Comparison of ENCODE assay signal across 8 cellular contexts in the genomic region with DNA sequence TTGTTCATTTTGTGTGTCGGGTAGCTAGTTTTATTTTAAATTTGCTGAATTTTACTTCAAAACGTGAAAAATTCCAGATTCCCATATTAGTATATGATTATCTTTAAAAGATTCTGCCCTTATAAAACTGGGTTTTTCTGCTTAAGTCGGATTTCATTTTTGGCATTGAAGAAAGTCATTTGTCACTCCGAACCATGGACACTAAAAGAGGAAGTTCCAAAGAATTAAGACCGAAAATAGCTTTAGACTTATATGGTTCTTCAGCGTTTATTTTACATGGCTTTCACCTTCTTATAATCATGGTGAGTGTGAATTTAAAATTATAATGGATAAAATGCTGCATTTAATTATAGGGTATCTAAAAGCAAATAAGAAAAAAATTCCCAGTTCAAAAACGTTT. TPM values are rescaled to one million over a fixed set of nuclear protein-coding genes. Genes with fewer than 3 reads are reported as not detected.
A peak's percentile ranks its signal among the peaks of the same experiment; 100 is the strongest.
DNase-seq lines count a peak whose midpoint lies in the region; ATAC-seq and TF ChIP-seq lines count a peak whose summit lies in the region.

No MANE protein-coding gene starts in this region.

- H3K9me3 ChIP-seq in SJCRH30 (replicated peaks), result no peaks in the 10 kb centered on the region
- H3K9me3 ChIP-seq in fibroblast of lung (ENCODE audit: control insufficient read depth, insufficient read depth, low read depth, low read length), result no peaks in the 10 kb centered on the region
- H3K9me3 ChIP-seq in psoas muscle, result no peaks in the 10 kb centered on the region

- H3K27ac ChIP-seq in SJCRH30, result peak overlapping the region; percentile 87
- peak overlapping the region; percentile 94 for H3K27ac ChIP-seq in fibroblast of lung (ENCODE audit: insufficient read depth, low read length)
- peak overlapping the region; percentile 92 for H3K27ac ChIP-seq in psoas muscle

- intact Hi-C loops in psoas muscle (cut with DNase I) (loop anchor here in 1 of 2 donors (5.0 kb wide), 1 partner anchor 93 kb away; a partner anchor contains a TSS), left colon (cut with DNase I, micrococcal nuclease) (no loop called here)

- H3K4me3 ChIP-seq in SJCRH30, result peak overlapping the region; percentile 83
- peak overlapping the region; percentile 84 to 97 (median 90) for H3K4me3 ChIP-seq in fibroblast of lung (replicated peaks in 1 of 4; ENCODE audit: control extremely low read depth in 1 of 4, insufficient read depth in 1 of 4, low read depth in 3 of 4, low read length in 4 of 4)
- peak overlapping the region; percentile 86 for H3K4me3 ChIP-seq in psoas muscle

- no peak overlapping the region for H2AFZ ChIP-seq in fibroblast of lung (ENCODE audit: low read length)

- 1 to 2% (median 2%) methylated on average over 7 of the region's 7 CpGs for WGBS in psoas muscle, 3 donors

- DNase-seq in GM20000 (ENCODE audit: low spot score), result peak; percentile 7
- DNase-seq in SJCRH30, result no peak
- DNase-seq in fibroblast of lung (ENCODE audit: low read depth in 2 of 2), result no peak
- DNase-seq in psoas muscle, result no peak
- no peak for DNase-seq in A172 (ENCODE audit: low spot score)
- no peak for DNase-seq in stimulated activated CD4-positive, alpha-beta T cell treated with anti-CD3 and anti-CD28 coated beads, Interleukin-2, amount 100 ng/mL, for 24 hours
- DNase-seq in left colon, result no peak

- peaks cover 20% of the 10 kb centered on the region for H3K36me3 ChIP-seq in SJCRH30
- no peaks in the 10 kb centered on the region for H3K36me3 ChIP-seq in fibroblast of lung (ENCODE audit: control insufficient read depth, insufficient read depth, low read length)
- H3K36me3 ChIP-seq in psoas muscle (ENCODE audit: insufficient read depth in 1 of 2, low read depth in 1 of 2), result peaks cover 0 to 29% of the 10 kb centered on the region in 2 donors

- TF ChIP-seq CTCF in GM20000 (IDR thresholded peaks at IDR 0.05; ENCODE audit: extremely low read depth, missing control alignments) (no peak), fibroblast of lung (conservative IDR thresholded peaks at IDR 0.05 in 1 of 2, IDR thresholded peaks at IDR 0.05 in 1 of 2; ENCODE audit: low read depth in 1 of 2, low read length in 2 of 2) (no peak), psoas muscle (IDR thresholded peaks at IDR 0.05) (no peak)

- H3K4me1 ChIP-seq in SJCRH30 (no peaks in the 10 kb centered on the region; the same call in 1 of the 2 replicates), fibroblast of lung (ENCODE audit: control insufficient read depth, extremely low read depth, insufficient read depth, low read length) (peaks cover 2% of the 10 kb centered on the region), psoas muscle (peaks cover 13% of the 10 kb centered on the region)

- H3K4me2 ChIP-seq in fibroblast of lung (ENCODE audit: extremely low read depth, insufficient read depth, low read length), result peak overlapping the region; percentile 53

- H3K9ac ChIP-seq in fibroblast of lung (ENCODE audit: insufficient read depth, low read length), result peak overlapping the region; percentile 39

- H3K27me3 ChIP-seq in SJCRH30, result no peaks in the 10 kb centered on the region
- H3K27me3 ChIP-seq in fibroblast of lung (ENCODE audit: control insufficient read depth, insufficient read depth, low read length), result no peaks in the 10 kb centered on the region
- H3K27me3 ChIP-seq in psoas muscle (ENCODE audit: insufficient read depth in 3 of 3, low read length in 2 of 3), result no peaks in the 10 kb centered on the region

- H4K20me1 ChIP-seq in fibroblast of lung (ENCODE audit: control insufficient read depth, extremely low read depth, insufficient read depth, low read length), result no peaks in the 10 kb centered on the region

- peaks cover 35% of the 10 kb centered on the region for H3K79me2 ChIP-seq in fibroblast of lung (ENCODE audit: control insufficient read depth, insufficient read depth, low read length)

- no peak for ATAC-seq in psoas muscle
- ATAC-seq in GM21390 (IDR thresholded peaks at IDR 0.05; ENCODE audit: unreplicated experiment), result no peak
- ATAC-seq in left colon, result no peak

RNA-seq across cellular contexts. Expression of a gene that starts 1.0 kb away (rescaled TPM):
- 29.4 and 30.2 TPM in 2 replicates for total RNA-seq in SJCRH30 (2014; rRNA removed; shearing (Covaris generic))
- total RNA-seq in fibroblast of lung (26.4 and 27.2 TPM in 2 replicates), psoas muscle (10 to 100 TPM in 3 of 4 donors, 1 to 10 TPM in 1; 9.7 to 14.8 (median 11.7) TPM), left colon (10 to 100 TPM; 17.8 to 24.2 TPM)
- polyA plus RNA-seq in fibroblast of lung (20.5 and 24.5 TPM in 2 replicates), psoas muscle (10 to 100 TPM in 1 of 3 donors, 1 to 10 TPM in 2; 6.5 to 11.6 (median 6.7) TPM)
- 15.4 and 18.4 TPM in 2 replicates for polyA plus RNA-seq in fibroblast of lung (2012)
- 5.6 and 8.7 TPM in 2 replicates for polyA minus RNA-seq in fibroblast of lung (ENCODE audit: low replicate concordance)
- 35.8 and 41.1 TPM in 2 replicates for total RNA-seq in A172 (2014; rRNA removed; shearing (Covaris generic))
